Comparison of ENCODE assay signal across 20 cellular contexts in genomic region chr17:44972953-44973352, GRCh38. TPM values are rescaled to one million over a fixed set of nuclear protein-coding genes. Genes with fewer than 3 reads are reported as not detected.
DNase-seq lines count a peak whose midpoint lies in the region; ATAC-seq and TF ChIP-seq lines count a peak whose summit lies in the region.
"Had no signal": no experiment of that assay in that cellular context is flagged by ENCODE, and none has a peak within 500 bp of the region (broad histone marks: within the 10 kb centered on the region; RNA-seq: fewer than 3 reads in every experiment).

No MANE protein-coding gene starts in this region.

- no peak overlapping the region for H2AFZ ChIP-seq in osteoblast (ENCODE audit: low read length)
- H2AFZ ChIP-seq: neural progenitor cell had no signal

- POLR2A ChIA-PET in activated CD8-positive, alpha-beta T cell treated with anti-CD3 and anti-CD28 coated beads, Interleukin-2, amount 10 ng/mL, durations not matched to agents 7 days and 5 days (lab: Charles Lee) = no interaction called here

- H3K9me3 ChIP-seq in osteoblast (ENCODE audit: low read depth, low read length) = no peaks in the 10 kb centered on the region
- H3K9me3 ChIP-seq: thyroid gland had no signal

- DNase-seq in activated CD4-positive, alpha-beta T cell treated with anti-CD3 and anti-CD28 coated beads, Interleukin-2, amount 10 ng/mL, durations not matched to agents 24 days and 14 days = no peak
- DNase-seq in activated CD4-positive, alpha-beta T cell treated with anti-CD3 and anti-CD28 coated beads, Interleukin-2, amount 50 U/mL, for 1 hour = no peak
- DNase-seq in LoVo (ENCODE audit: low spot score) (peak; percentile 66), brain microvascular endothelial cell (peak; percentile 7), osteoblast (ENCODE audit: insufficient read length, low spot score, missing footprints) (peak; percentile 89), mucosa of gallbladder (ENCODE audit: low spot score) (no peak)
- DNase-seq in activated CD8-positive, alpha-beta T cell treated with anti-CD3 and anti-CD28 coated beads, Interleukin-2, amount 10 ng/mL, durations not matched to agents 7 days and 5 days = no peak
- DNase-seq: activated CD4-positive, CD25-positive, alpha-beta regulatory T cell treated with anti-CD3 and anti-CD28 coated beads, Interleukin-2, amount 50 U/mL, for 72 hours; CD8-positive, alpha-beta memory T cell; cerebellar nuclear complex; mesenchymal stem cell; NCI-H1417 treated with DMSO at 0.1 percent for 48 hours; NCI-H446; thyroid gland had no signal

- H3K79me2 ChIP-seq in osteoblast (ENCODE audit: insufficient read depth, low read length) = no peaks in the 10 kb centered on the region

- peaks cover 55% of the 10 kb centered on the region for H3K27me3 Mint-ChIP-seq in activated CD4-positive, alpha-beta T cell treated with anti-CD3 and anti-CD28 coated beads, Interleukin-2, amount 10 ng/mL, durations not matched to agents 24 days and 14 days
- H3K27me3 Mint-ChIP-seq in activated CD8-positive, alpha-beta T cell treated with anti-CD3 and anti-CD28 coated beads, Interleukin-2, amount 10 ng/mL, durations not matched to agents 7 days and 5 days (ENCODE audit: low read depth) = peaks cover 55% of the 10 kb centered on the region

- intact Hi-C loops in activated CD4-positive, alpha-beta T cell treated with anti-CD3 and anti-CD28 coated beads, Interleukin-2, amount 10 ng/mL, durations not matched to agents 24 days and 14 days (cut with micrococcal nuclease) = loop anchor here (1.0 kb wide), 2 partner anchors 26 to 46 kb away; partner anchors contain the start of gene KIF18B

- H3K9me3 Mint-ChIP-seq in activated CD4-positive, alpha-beta T cell treated with anti-CD3 and anti-CD28 coated beads, Interleukin-2, amount 10 ng/mL, durations not matched to agents 24 days and 14 days = no peaks in the 10 kb centered on the region
- no peaks in the 10 kb centered on the region for H3K9me3 Mint-ChIP-seq in activated CD8-positive, alpha-beta T cell treated with anti-CD3 and anti-CD28 coated beads, Interleukin-2, amount 10 ng/mL, durations not matched to agents 7 days and 5 days (ENCODE audit: insufficient read depth)
- H3K9me3 Mint-ChIP-seq: CD8-positive, alpha-beta memory T cell; IgD-negative memory B cell; neural progenitor cell; T-helper 1 cell treated with Interleukin-12 subunit alpha and Interleukin-12 subunit beta and Interleukin-4 antibody, amounts not matched to agents 30 μg/mL and 1 μg/mL, for 36 hours had no signal

- H4K20me1 ChIP-seq in osteoblast (ENCODE audit: insufficient read depth, low read length) = no peaks in the 10 kb centered on the region

- TF ChIP-seq CTCF in brain microvascular endothelial cell (IDR thresholded peaks at IDR 0.05; ENCODE audit: low read depth, low read length, missing control alignments) = no peak
- no peak for TF ChIP-seq CTCF in osteoblast (IDR thresholded peaks at IDR 0.05; ENCODE audit: extremely low read depth, low read depth, low read length)

- H3K36me3 ChIP-seq in brain microvascular endothelial cell (replicated peaks) (no peaks in the 10 kb centered on the region), osteoblast (ENCODE audit: insufficient read depth, low read length) (no peaks in the 10 kb centered on the region)
- H3K36me3 ChIP-seq: neural progenitor cell, thyroid gland had no signal

- peak overlapping the region; percentile 66 for H3K4me2 ChIP-seq in osteoblast (ENCODE audit: insufficient read depth, low read length)
- H3K4me2 ChIP-seq: neural progenitor cell had no signal

- H3K27ac Mint-ChIP-seq in activated CD4-positive, alpha-beta T cell treated with anti-CD3 and anti-CD28 coated beads, Interleukin-2, amount 10 ng/mL, durations not matched to agents 24 days and 14 days = no peak overlapping the region
- H3K27ac Mint-ChIP-seq in activated CD8-positive, alpha-beta T cell treated with anti-CD3 and anti-CD28 coated beads, Interleukin-2, amount 10 ng/mL, durations not matched to agents 7 days and 5 days = no peak overlapping the region
- H3K27ac Mint-ChIP-seq: IgD-negative memory B cell; neural progenitor cell; T-helper 1 cell treated with Interleukin-12 subunit alpha and Interleukin-12 subunit beta and Interleukin-4 antibody, amounts not matched to agents 30 μg/mL and 1 μg/mL, for 36 hours had no signal

- CTCF ChIA-PET in activated CD8-positive, alpha-beta T cell treated with anti-CD3 and anti-CD28 coated beads, Interleukin-2, amount 10 ng/mL, durations not matched to agents 7 days and 5 days (lab: Charles Lee) = interaction anchor here (1.0 kb wide), 1 partner anchor 49 kb away, joined by 4 read pairs; no protein-coding TSS in a partner anchor

- no peak for ATAC-seq in HG02981 (IDR thresholded peaks at IDR 0.05; ENCODE audit: unreplicated experiment)
- no peak for ATAC-seq in activated CD8-positive, alpha-beta T cell treated with anti-CD3 and anti-CD28 coated beads, Interleukin-2, amount 10 ng/mL, durations not matched to agents 7 days and 5 days
- ATAC-seq: sciatic nerve had no signal

- no peaks in the 10 kb centered on the region for H3K36me3 Mint-ChIP-seq in activated CD4-positive, alpha-beta T cell treated with anti-CD3 and anti-CD28 coated beads, Interleukin-2, amount 10 ng/mL, durations not matched to agents 24 days and 14 days (ENCODE audit: low read depth)
- H3K36me3 Mint-ChIP-seq in activated CD8-positive, alpha-beta T cell treated with anti-CD3 and anti-CD28 coated beads, Interleukin-2, amount 10 ng/mL, durations not matched to agents 7 days and 5 days (ENCODE audit: low read depth) = no peaks in the 10 kb centered on the region
- H3K36me3 Mint-ChIP-seq: CD8-positive, alpha-beta memory T cell; IgD-negative memory B cell; neural progenitor cell had no signal

- peaks cover 23% of the 10 kb centered on the region for H3K27me3 ChIP-seq in brain microvascular endothelial cell (replicated peaks)
- H3K27me3 ChIP-seq in osteoblast (ENCODE audit: insufficient read depth, low read length) = peaks cover 18% of the 10 kb centered on the region
- H3K27me3 ChIP-seq: thyroid gland had no signal

- peak overlapping the region; percentile 34 for H3K4me3 Mint-ChIP-seq in activated CD4-positive, alpha-beta T cell treated with anti-CD3 and anti-CD28 coated beads, Interleukin-2, amount 10 ng/mL, durations not matched to agents 24 days and 14 days
- no peak overlapping the region for H3K4me3 Mint-ChIP-seq in activated CD8-positive, alpha-beta T cell treated with anti-CD3 and anti-CD28 coated beads, Interleukin-2, amount 10 ng/mL, durations not matched to agents 7 days and 5 days
- H3K4me3 Mint-ChIP-seq: CD8-positive, alpha-beta memory T cell; T-helper 1 cell treated with Interleukin-12 subunit alpha and Interleukin-12 subunit beta and Interleukin-4 antibody, amounts not matched to agents 30 μg/mL and 1 μg/mL, for 36 hours had no signal

- in situ Hi-C loops in brain microvascular endothelial cell (cut with HindIII; ENCODE audit: low pct_ligation_motif_present, low sequenced_read_pairs) = no loop called here

- H3K4me1 ChIP-seq in osteoblast (ENCODE audit: insufficient read depth, low read length) = peaks cover 23% of the 10 kb centered on the region

- H3K4me3 ChIP-seq in brain microvascular endothelial cell (ENCODE audit: low read depth, low read length) = no peak overlapping the region
- no peak overlapping the region for H3K4me3 ChIP-seq in osteoblast (ENCODE audit: insufficient read depth, low read length)
- H3K4me3 ChIP-seq: neural progenitor cell, thyroid gland had no signal

- H3K4me1 Mint-ChIP-seq in activated CD4-positive, alpha-beta T cell treated with anti-CD3 and anti-CD28 coated beads, Interleukin-2, amount 10 ng/mL, durations not matched to agents 24 days and 14 days = peaks cover 25% of the 10 kb centered on the region
- peaks cover 24% of the 10 kb centered on the region for H3K4me1 Mint-ChIP-seq in activated CD8-positive, alpha-beta T cell treated with anti-CD3 and anti-CD28 coated beads, Interleukin-2, amount 10 ng/mL, durations not matched to agents 7 days and 5 days (ENCODE audit: low read depth)

- H3K27ac ChIP-seq in brain microvascular endothelial cell (no peak overlapping the region), osteoblast (ENCODE audit: low read depth, low read length) (peak overlapping the region; percentile 27)
- H3K27ac ChIP-seq: neural progenitor cell, thyroid gland had no signal

RNA-seq across cellular contexts. Expression of gene C1QL1, which starts 4.8 kb away (rescaled TPM):
- total RNA-seq in activated CD4-positive, alpha-beta T cell treated with anti-CD3 and anti-CD28 coated beads, Interleukin-2, amount 10 ng/mL, durations not matched to agents 24 days and 14 days = 0.21 and 0.42 TPM in 2 replicates
- under 0.01 TPM in 1 of 2 replicates, not detected in the other for total RNA-seq in osteoblast
- under 1 TPM; 0.34 to 0.68 TPM for total RNA-seq in activated CD8-positive, alpha-beta T cell treated with anti-CD3 and anti-CD28 coated beads, Interleukin-2, amount 10 ng/mL, durations not matched to agents 7 days and 5 days
- total RNA-seq in mucosa of gallbladder = 3.2 TPM
- total RNA-seq: CD8-positive, alpha-beta memory T cell had no signal

RNA-seq across cellular contexts. Expression of gene KIF18B, which starts 25.4 kb away (rescaled TPM):
- 42.1 and 42.7 TPM in 2 replicates for total RNA-seq in activated CD4-positive, alpha-beta T cell treated with anti-CD3 and anti-CD28 coated beads, Interleukin-2, amount 10 ng/mL, durations not matched to agents 24 days and 14 days
- total RNA-seq in osteoblast (0.72 and 1.2 TPM in 2 replicates), mucosa of gallbladder (1.4 TPM)
- 100 to 1,000 TPM; 104 to 113 TPM for total RNA-seq in activated CD8-positive, alpha-beta T cell treated with anti-CD3 and anti-CD28 coated beads, Interleukin-2, amount 10 ng/mL, durations not matched to agents 7 days and 5 days

RNA-seq across cellular contexts. Expression of gene GFAP, which starts 57.7 kb away (rescaled TPM):
- not detected in 2 replicates for total RNA-seq in activated CD4-positive, alpha-beta T cell treated with anti-CD3 and anti-CD28 coated beads, Interleukin-2, amount 10 ng/mL, durations not matched to agents 24 days and 14 days
- total RNA-seq in osteoblast (under 0.01 TPM in 2 replicates), mucosa of gallbladder (0.09 TPM)
- not detected for total RNA-seq in activated CD8-positive, alpha-beta T cell treated with anti-CD3 and anti-CD28 coated beads, Interleukin-2, amount 10 ng/mL, durations not matched to agents 7 days and 5 days
- total RNA-seq: CD8-positive, alpha-beta memory T cell; glomerular endothelial cell had no signal

Comparison
In these comparisons a context has a peak if more than half of its experiments do, and no peak if none do; other contexts are left out.
1. DNase-seq: peak in LoVo (single experiment), brain microvascular endothelial cell (single experiment) and osteoblast (single experiment); none in activated CD4-positive, alpha-beta T cell treated with anti-CD3 and anti-CD28 coated beads, Interleukin-2, amount 10 ng/mL, durations not matched to agents 24 days and 14 days (single experiment), activated CD4-positive, alpha-beta T cell treated with anti-CD3 and anti-CD28 coated beads, Interleukin-2, amount 50 U/mL, for 1 hour (single experiment), activated CD8-positive, alpha-beta T cell treated with anti-CD3 and anti-CD28 coated beads, Interleukin-2, amount 10 ng/mL, durations not matched to agents 7 days and 5 days (single experiment) and mucosa of gallbladder (single experiment).
2. RNA of gene KIF18B, which starts 25.4 kb away (total RNA-seq): 104 to 113 TPM in activated CD8-positive, alpha-beta T cell treated with anti-CD3 and anti-CD28 coated beads, Interleukin-2, amount 10 ng/mL, durations not matched to agents 7 days and 5 days and 42.1 to 42.7 TPM in activated CD4-positive, alpha-beta T cell treated with anti-CD3 and anti-CD28 coated beads, Interleukin-2, amount 10 ng/mL, durations not matched to agents 24 days and 14 days; 1.4 TPM in mucosa of gallbladder (single experiment) and 0.72 to 1.2 TPM in osteoblast; every median in the first group is over 10 times any median in the second.